1 cellular context compared by ENCODE assay signal in the genomic region with DNA sequence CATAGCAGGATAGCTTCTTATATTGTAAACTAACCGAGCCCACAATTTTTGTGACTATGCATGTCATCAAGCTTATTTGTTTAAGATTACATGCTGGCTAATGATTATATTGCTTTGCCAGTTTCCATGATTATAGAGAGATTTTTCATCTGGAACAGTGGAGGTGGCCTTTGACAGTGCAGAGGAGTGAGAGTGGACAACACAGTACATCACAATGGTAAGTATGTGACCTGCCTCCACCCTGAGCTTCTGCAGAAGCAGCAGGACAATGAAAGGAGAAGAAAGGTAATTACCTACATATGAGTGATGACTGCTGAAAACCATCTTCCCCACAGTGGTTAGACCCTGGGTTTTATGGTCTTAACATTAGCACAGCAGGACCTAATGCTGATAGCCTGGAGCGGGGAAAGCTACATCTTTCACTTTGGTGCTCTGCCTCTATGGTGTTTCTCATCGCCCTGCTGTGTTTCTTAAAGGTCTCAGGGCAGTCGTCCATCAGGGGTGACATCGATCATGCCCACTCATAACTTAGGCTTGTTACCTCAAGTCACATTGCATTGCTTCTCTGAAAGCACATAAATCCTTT.
TF ChIP-seq lines count a peak whose summit lies in the region.

No MANE protein-coding gene starts in this region.

TF ChIP-seq in HEK293, 187 proteins besides CTCF, POLR2A, EP300 and RAD21 (continued from another document):
- TF ChIP-seq, protein P1, sequence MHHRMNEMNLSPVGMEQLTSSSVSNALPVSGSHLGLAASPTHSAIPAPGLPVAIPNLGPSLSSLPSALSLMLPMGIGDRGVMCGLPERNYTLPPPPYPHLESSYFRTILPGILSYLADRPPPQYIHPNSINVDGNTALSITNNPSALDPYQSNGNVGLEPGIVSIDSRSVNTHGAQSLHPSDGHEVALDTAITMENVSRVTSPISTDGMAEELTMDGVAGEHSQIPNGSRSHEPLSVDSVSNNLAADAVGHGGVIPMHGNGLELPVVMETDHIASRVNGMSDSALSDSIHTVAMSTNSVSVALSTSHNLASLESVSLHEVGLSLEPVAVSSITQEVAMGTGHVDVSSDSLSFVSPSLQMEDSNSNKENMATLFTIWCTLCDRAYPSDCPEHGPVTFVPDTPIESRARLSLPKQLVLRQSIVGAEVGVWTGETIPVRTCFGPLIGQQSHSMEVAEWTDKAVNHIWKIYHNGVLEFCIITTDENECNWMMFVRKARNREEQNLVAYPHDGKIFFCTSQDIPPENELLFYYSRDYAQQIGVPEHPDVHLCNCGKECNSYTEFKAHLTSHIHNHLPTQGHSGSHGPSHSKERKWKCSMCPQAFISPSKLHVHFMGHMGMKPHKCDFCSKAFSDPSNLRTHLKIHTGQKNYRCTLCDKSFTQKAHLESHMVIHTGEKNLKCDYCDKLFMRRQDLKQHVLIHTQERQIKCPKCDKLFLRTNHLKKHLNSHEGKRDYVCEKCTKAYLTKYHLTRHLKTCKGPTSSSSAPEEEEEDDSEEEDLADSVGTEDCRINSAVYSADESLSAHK (tag by site-specific recombination; IDR thresholded peaks at IDR 0.05), result 0 out of 2 replicates have a peak, but pooled peaks have one; percentile 67
- TF ChIP-seq, protein P2, sequence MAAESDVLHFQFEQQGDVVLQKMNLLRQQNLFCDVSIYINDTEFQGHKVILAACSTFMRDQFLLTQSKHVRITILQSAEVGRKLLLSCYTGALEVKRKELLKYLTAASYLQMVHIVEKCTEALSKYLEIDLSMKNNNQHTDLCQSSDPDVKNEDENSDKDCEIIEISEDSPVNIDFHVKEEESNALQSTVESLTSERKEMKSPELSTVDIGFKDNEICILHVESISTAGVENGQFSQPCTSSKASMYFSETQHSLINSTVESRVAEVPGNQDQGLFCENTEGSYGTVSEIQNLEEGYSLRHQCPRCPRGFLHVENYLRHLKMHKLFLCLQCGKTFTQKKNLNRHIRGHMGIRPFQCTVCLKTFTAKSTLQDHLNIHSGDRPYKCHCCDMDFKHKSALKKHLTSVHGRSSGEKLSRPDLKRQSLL (tag by site-specific recombination; IDR thresholded peaks at IDR 0.05), result no peak
- peak; percentile 67 for TF ChIP-seq ZNF423 (tag by site-specific recombination; IDR thresholded peaks at IDR 0.05)
- TF ChIP-seq, protein P3, sequence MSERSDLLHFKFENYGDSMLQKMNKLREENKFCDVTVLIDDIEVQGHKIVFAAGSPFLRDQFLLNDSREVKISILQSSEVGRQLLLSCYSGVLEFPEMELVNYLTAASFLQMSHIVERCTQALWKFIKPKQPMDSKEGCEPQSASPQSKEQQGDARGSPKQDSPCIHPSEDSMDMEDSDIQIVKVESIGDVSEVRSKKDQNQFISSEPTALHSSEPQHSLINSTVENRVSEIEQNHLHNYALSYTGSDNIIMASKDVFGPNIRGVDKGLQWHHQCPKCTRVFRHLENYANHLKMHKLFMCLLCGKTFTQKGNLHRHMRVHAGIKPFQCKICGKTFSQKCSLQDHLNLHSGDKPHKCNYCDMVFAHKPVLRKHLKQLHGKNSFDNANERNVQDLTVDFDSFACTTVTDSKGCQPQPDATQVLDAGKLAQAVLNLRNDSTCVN (tag by site-specific recombination; optimal IDR thresholded peaks at IDR 0.05), result no peak
- no peak for TF ChIP-seq ZNF660 (tag by site-specific recombination; IDR thresholded peaks at IDR 0.05)
- peak; percentile 70 for TF ChIP-seq ZNF843 (tag by site-specific recombination; IDR thresholded peaks at IDR 0.05)
